Comparison of ENCODE assay signal across 16 cellular contexts in genomic region chr18:51192026-51192425, GRCh38. TPM values are rescaled to one million over a fixed set of nuclear protein-coding genes. Genes with fewer than 3 reads are reported as not detected.
DNase-seq lines count a peak whose midpoint lies in the region; ATAC-seq, FAIRE-seq and TF ChIP-seq lines count a peak whose summit lies in the region.
"Had no signal": no experiment of that assay in that cellular context is flagged by ENCODE, and none has a peak within 500 bp of the region (broad histone marks: within the 10 kb centered on the region; RNA-seq: fewer than 3 reads in every experiment).

No MANE protein-coding gene starts in this region.

- H3K4me1 Mint-ChIP-seq in activated CD4-positive, alpha-beta memory T cell treated with anti-CD3 and anti-CD28 coated beads for 36 hours (ENCODE audit: low read depth), result peaks cover 62% of the 10 kb centered on the region

- FAIRE-seq in keratinocyte (lab: Jason Lieb, UNC), result no peak
- FAIRE-seq: kidney had no signal

- CTCF ChIA-PET in activated CD4-positive, alpha-beta memory T cell treated with anti-CD3 and anti-CD28 coated beads for 36 hours (lab: Charles Lee), result interaction anchor here (1.3 kb wide), 1 partner anchor 25 kb away, joined by 3 read pairs; no protein-coding TSS in a partner anchor

- no peak overlapping the region for H3K4me3 ChIP-seq in BLaER1 treated with 17β-estradiol and CSF1 and Interleukin-3, amounts not matched to agents 10 nM and 100 nM
- H3K4me3 ChIP-seq in DND-41 (ENCODE audit: low read depth in 1 of 2, low read length in 2 of 2), result no peak overlapping the region
- no peak overlapping the region for H3K4me3 ChIP-seq in keratinocyte (ENCODE audit: control insufficient read depth in 2 of 3, extremely low read depth in 1 of 3, insufficient read depth in 2 of 3, low read depth in 1 of 3, low read length in 3 of 3)
- H3K4me3 ChIP-seq in upper lobe of right lung, result no peak overlapping the region
- H3K4me3 ChIP-seq in neuronal stem cell (ENCODE audit: low read length in 2 of 2), result no peak overlapping the region
- H3K4me3 ChIP-seq: body of pancreas, mucosa of descending colon had no signal

- H3K9me1 ChIP-seq in keratinocyte (ENCODE audit: control insufficient read depth, extremely low read depth, insufficient read depth, low read length), result no peaks in the 10 kb centered on the region

- H3K79me2 ChIP-seq in DND-41 (ENCODE audit: insufficient read depth, low read length) (peaks cover 99% of the 10 kb centered on the region), keratinocyte (ENCODE audit: control insufficient read depth, insufficient read depth, low read length) (peaks cover 97% of the 10 kb centered on the region)

- H3K9me3 ChIP-seq in BLaER1 treated with 17β-estradiol and CSF1 and Interleukin-3, amounts not matched to agents 10 nM and 100 nM (replicated peaks in 1 of 11), result no peaks in the 10 kb centered on the region
- H3K9me3 ChIP-seq in DND-41 (ENCODE audit: insufficient read depth, low read length, severe bottlenecking) (no peaks in the 10 kb centered on the region), keratinocyte (ENCODE audit: control insufficient read depth, low read depth, low read length) (no peaks in the 10 kb centered on the region), upper lobe of right lung (no peaks in the 10 kb centered on the region), neuronal stem cell (replicated peaks in 1 of 2; ENCODE audit: control insufficient read depth in 2 of 2, insufficient read depth in 1 of 2, low read depth in 1 of 2, low read length in 2 of 2) (peaks cover 0 to 6% of the 10 kb centered on the region in 2 donors)
- H3K9me3 ChIP-seq: body of pancreas, mucosa of descending colon had no signal

- no peak overlapping the region for H2BK120ac ChIP-seq in neuronal stem cell (ENCODE audit: low read depth, low read length)

- dilution Hi-C loops in keratinocyte (cut with MboI; ENCODE audit: extremely low pct_ligation_motif_present, low sequenced_read_pairs), result no loop called here

- H2AK5ac ChIP-seq in neuronal stem cell (ENCODE audit: low read depth, low read length), result no peak overlapping the region

- H3K79me1 ChIP-seq in neuronal stem cell (ENCODE audit: low read depth, low read length), result peaks cover 8% of the 10 kb centered on the region

- DNase-seq in DND-41, result no peak
- DNase-seq in activated CD4-positive, alpha-beta memory T cell treated with anti-CD3 and anti-CD28 coated beads for 36 hours, result no peak
- DNase-seq in keratinocyte (ENCODE audit: low read depth, low spot score), result no peak
- no peak for DNase-seq in upper lobe of right lung
- no peak for DNase-seq in NCI-H2196 (lab: John Stamatoyannopoulos, UW; ENCODE audit: unreplicated experiment)
- DNase-seq in neuronal stem cell (ENCODE audit: low spot score), result no peak
- DNase-seq: body of pancreas; effector memory CD4-positive, alpha-beta T cell; foreskin melanocyte; GF-D8; HCEC 1CT; kidney; mucosa of descending colon; NCI-H2107 had no signal

- H3K36me3 Mint-ChIP-seq in activated CD4-positive, alpha-beta memory T cell treated with anti-CD3 and anti-CD28 coated beads for 36 hours, result peaks cover 37% of the 10 kb centered on the region

- no peak overlapping the region for H2BK5ac ChIP-seq in neuronal stem cell (ENCODE audit: low read length)

- peaks cover 0 to 66% (median 42%) of the 10 kb centered on the region in 11 experiments; a peak in 14 of 22 replicates for H3K36me3 ChIP-seq in BLaER1 treated with 17β-estradiol and CSF1 and Interleukin-3, amounts not matched to agents 10 nM and 100 nM
- H3K36me3 ChIP-seq in DND-41 (ENCODE audit: insufficient read depth, low read length) (peaks cover 33% of the 10 kb centered on the region), keratinocyte (ENCODE audit: control insufficient read depth in 2 of 2, extremely low read depth in 1 of 2, insufficient read depth in 2 of 2, low read length in 2 of 2) (no peaks in the 10 kb centered on the region), upper lobe of right lung (no peaks in the 10 kb centered on the region), neuronal stem cell (replicated peaks in 1 of 2; ENCODE audit: control insufficient read depth in 2 of 2, insufficient read depth in 2 of 2, low read length in 2 of 2) (peaks cover 0 to 73% of the 10 kb centered on the region in 2 donors)

- intact Hi-C loops in activated CD4-positive, alpha-beta memory T cell treated with anti-CD3 and anti-CD28 coated beads for 36 hours (cut with micrococcal nuclease), result loop anchor here (2.0 kb wide), 1 partner anchor 81 kb away; no protein-coding TSS in a partner anchor
- intact Hi-C loops in upper lobe of right lung (cut with DNase I), result no loop called here

- H3K9me3 Mint-ChIP-seq in activated CD4-positive, alpha-beta memory T cell treated with anti-CD3 and anti-CD28 coated beads for 36 hours, result no peaks in the 10 kb centered on the region

- no CpG with 5 or more reads among the region's 2 CpGs for WGBS in neuronal stem cell (ENCODE audit: extremely low coverage in 2 of 2, insufficient read length in 2 of 2, insufficient replicate concordance in 1 of 2), 2 donors

- no peak for TF ChIP-seq CTCF in DND-41 (IDR thresholded peaks at IDR 0.05; ENCODE audit: borderline replicate concordance, extremely low read depth, low read length, poor library complexity, severe bottlenecking)
- TF ChIP-seq CTCF in keratinocyte (optimal IDR thresholded peaks at IDR 0.05 in 1 of 3, IDR thresholded peaks at IDR 0.05 in 1 of 3, conservative IDR thresholded peaks at IDR 0.05 in 1 of 3; ENCODE audit: extremely low read depth in 1 of 3, insufficient read depth in 2 of 3, low read length in 3 of 3), result no peak
- no peak for TF ChIP-seq CTCF in upper lobe of right lung (IDR thresholded peaks at IDR 0.05)

- H2BK15ac ChIP-seq in neuronal stem cell (ENCODE audit: low read length), result no peak overlapping the region

- H3K27ac ChIP-seq in BLaER1 treated with 17β-estradiol and CSF1 and Interleukin-3, amounts not matched to agents 10 nM and 100 nM, result peak overlapping the region in 2 of 11 experiments; percentile 15 to 42; a peak in 1 of 22 replicates
- H3K27ac ChIP-seq in DND-41 (ENCODE audit: low read length), result no peak overlapping the region
- peak overlapping the region; percentile 20 for H3K27ac ChIP-seq in keratinocyte (ENCODE audit: control insufficient read depth, insufficient read depth, low read length)
- H3K27ac ChIP-seq in upper lobe of right lung, result no peak overlapping the region
- no peak overlapping the region for H3K27ac ChIP-seq in neuronal stem cell (replicated peaks; ENCODE audit: low read length)
- H3K27ac ChIP-seq: C4-2B had no signal

- no peak overlapping the region for H3K9ac ChIP-seq in BLaER1 treated with 17β-estradiol and CSF1 and Interleukin-3, amounts not matched to agents 10 nM and 100 nM
- no peak overlapping the region for H3K9ac ChIP-seq in DND-41 (ENCODE audit: low read depth, low read length)
- no peak overlapping the region for H3K9ac ChIP-seq in keratinocyte (ENCODE audit: control insufficient read depth, extremely low read depth, insufficient read depth, low read length)
- no peak overlapping the region for H3K9ac ChIP-seq in neuronal stem cell (ENCODE audit: low read depth, low read length, poor library complexity)

- H4K20me1 ChIP-seq in BLaER1 treated with 17β-estradiol and CSF1 and Interleukin-3, amounts not matched to agents 10 nM and 100 nM, result peaks cover 49 to 97% (median 91%) of the 10 kb centered on the region in 11 experiments; a peak in 21 of 22 replicates
- H4K20me1 ChIP-seq in DND-41 (ENCODE audit: insufficient read depth, low read length) (peaks cover 75% of the 10 kb centered on the region), keratinocyte (ENCODE audit: control insufficient read depth, extremely low read depth, insufficient read depth, low read length) (peaks cover 8% of the 10 kb centered on the region)

- H4K8ac ChIP-seq in neuronal stem cell (ENCODE audit: low read depth, low read length), result no peak overlapping the region

- H3K14ac ChIP-seq in neuronal stem cell (ENCODE audit: low read length), result no peak overlapping the region

- no peak overlapping the region for H3K4me3 Mint-ChIP-seq in activated CD4-positive, alpha-beta memory T cell treated with anti-CD3 and anti-CD28 coated beads for 36 hours

- H2BK12ac ChIP-seq in neuronal stem cell (ENCODE audit: low read length), result no peak overlapping the region

- peaks cover 36 to 78% (median 66%) of the 10 kb centered on the region in 10 experiments for H3K4me1 ChIP-seq in BLaER1 treated with 17β-estradiol and CSF1 and Interleukin-3, amounts not matched to agents 10 nM and 100 nM
- H3K4me1 ChIP-seq in DND-41 (ENCODE audit: insufficient read depth, low read length) (peaks cover 46% of the 10 kb centered on the region), keratinocyte (ENCODE audit: control insufficient read depth, extremely low read depth, insufficient read depth, low read length) (peaks cover 34% of the 10 kb centered on the region), upper lobe of right lung (peaks cover 56% of the 10 kb centered on the region), neuronal stem cell (ENCODE audit: control insufficient read depth in 2 of 2, insufficient read depth in 1 of 2, low read depth in 1 of 2, low read length in 2 of 2) (peaks cover 3 to 14% of the 10 kb centered on the region in 2 donors)

- no peaks in the 10 kb centered on the region for H3K27me3 ChIP-seq in BLaER1 treated with 17β-estradiol and CSF1 and Interleukin-3, amounts not matched to agents 10 nM and 100 nM
- H3K27me3 ChIP-seq in DND-41 (ENCODE audit: insufficient read depth, low read length, poor library complexity), result no peaks in the 10 kb centered on the region
- no peaks in the 10 kb centered on the region for H3K27me3 ChIP-seq in keratinocyte (ENCODE audit: control insufficient read depth, extremely low read depth, insufficient read depth, low read length)
- H3K27me3 ChIP-seq in upper lobe of right lung, result no peaks in the 10 kb centered on the region
- no peaks in the 10 kb centered on the region for H3K27me3 ChIP-seq in neuronal stem cell (ENCODE audit: control insufficient read depth in 3 of 3, insufficient read depth in 3 of 3, low read depth in 1 of 3, low read length in 3 of 3)
- H3K27me3 ChIP-seq: body of pancreas had no signal

- peak overlapping the region; percentile 51 to 97 (median 90); a peak in 20 of 22 replicates for H3K4me2 ChIP-seq in BLaER1 treated with 17β-estradiol and CSF1 and Interleukin-3, amounts not matched to agents 10 nM and 100 nM
- H3K4me2 ChIP-seq in DND-41 (ENCODE audit: insufficient read depth, low read length) (peak overlapping the region; percentile 47; the same call in 1 of the 2 replicates), keratinocyte (ENCODE audit: control insufficient read depth, extremely low read depth, insufficient read depth, low read depth, low read length) (peak overlapping the region; percentile 90), neuronal stem cell (ENCODE audit: insufficient read depth, low read length, poor library complexity, severe bottlenecking) (no peak overlapping the region)

- H3K4ac ChIP-seq in neuronal stem cell (ENCODE audit: low read length), result no peak overlapping the region

- no peak overlapping the region for H4K91ac ChIP-seq in neuronal stem cell (ENCODE audit: low read depth, low read length, poor library complexity)

- H3K18ac ChIP-seq in neuronal stem cell (ENCODE audit: low read length), result no peak overlapping the region

- H3K27me3 Mint-ChIP-seq in activated CD4-positive, alpha-beta memory T cell treated with anti-CD3 and anti-CD28 coated beads for 36 hours, result no peaks in the 10 kb centered on the region

- H3K23ac ChIP-seq in neuronal stem cell (ENCODE audit: low read depth, low read length, poor library complexity), result no peak overlapping the region

- POLR2A ChIA-PET in activated CD4-positive, alpha-beta memory T cell treated with anti-CD3 and anti-CD28 coated beads for 36 hours (lab: Charles Lee), result interaction anchor here (1.0 to 1.4 kb wide), 3 partner anchors 9 to 42 kb away, joined by 3 to 4 read pairs (median 3); no protein-coding TSS in a partner anchor

- H2AFZ ChIP-seq in DND-41 (ENCODE audit: low read depth, low read length), result no peak overlapping the region
- no peak overlapping the region for H2AFZ ChIP-seq in keratinocyte (ENCODE audit: control insufficient read depth, low read length)
- H2AFZ ChIP-seq in neuronal stem cell (ENCODE audit: low read length), result no peak overlapping the region

- ATAC-seq in DND-41 (ENCODE audit: insufficient read depth, low read depth) (no peak), upper lobe of right lung (no peak)
- ATAC-seq: body of pancreas, mucosa of descending colon had no signal

- H3K27ac Mint-ChIP-seq in activated CD4-positive, alpha-beta memory T cell treated with anti-CD3 and anti-CD28 coated beads for 36 hours, result peak overlapping the region; percentile 57

RNA-seq across cellular contexts. Expression of gene MEX3C, which starts 5.5 kb away (rescaled TPM):
- total RNA-seq in activated CD4-positive, alpha-beta memory T cell treated with anti-CD3 and anti-CD28 coated beads for 36 hours, result 10 to 100 TPM; 56.6 to 61.5 TPM
- 62.0 to 75.1 TPM (median 73.9 TPM) in 3 replicates for polyA plus RNA-seq in keratinocyte
- polyA plus RNA-seq in keratinocyte (2011; ENCODE audit: low read depth), result 35.8 TPM
- 64.8 and 116 TPM in 2 replicates for polyA plus RNA-seq in keratinocyte (2011; cell fraction: cytosol; rRNA removed)
- polyA plus RNA-seq in keratinocyte (2011; cell fraction: nucleus; rRNA removed), result 72.4 and 74.0 TPM in 2 replicates
- 33.8 and 46.5 TPM in 2 replicates for polyA plus RNA-seq in keratinocyte (2012; ENCODE audit: low replicate concordance)
- 40.9 to 105 TPM (median 75.3 TPM) in 3 replicates for polyA minus RNA-seq in keratinocyte
- 45.1 TPM for polyA minus RNA-seq in keratinocyte (2011; cell fraction: cytosol; rRNA and poly(A)+ RNA removed)
- polyA minus RNA-seq in keratinocyte (2011; cell fraction: nucleus; rRNA and poly(A)+ RNA removed), result 29.0 and 59.2 TPM in 2 replicates
- total RNA-seq in upper lobe of right lung, result 24.8 TPM
- 54.9 TPM for polyA plus RNA-seq in neuronal stem cell (2013, experiment 1 of 2)
- polyA plus RNA-seq in neuronal stem cell (2013, experiment 2 of 2), result 55.6 TPM
